32 cellular contexts compared by ENCODE assay signal in genomic region chr13:111548805-111549204, GRCh38.
"Had no signal": no experiment of that assay in that cellular context is flagged by ENCODE, and none has a peak within 500 bp of the region (broad histone marks: within the 10 kb centered on the region; RNA-seq: fewer than 3 reads in every experiment).

No MANE protein-coding gene starts in this region.

- H3K4me1 Mint-ChIP-seq: activated B cell treated with CpG ODN at 0.5 μM for 24 hours; activated T-helper 17 cell treated with anti-CD3 and anti-CD28 coated beads, Interleukin-2, amount 50 U/mL, for 72 hours; central memory CD8-positive, alpha-beta T cell had no signal

- H3K27ac Mint-ChIP-seq: activated B cell treated with CpG ODN at 0.5 μM for 24 hours; activated CD8-positive, alpha-beta T cell treated with anti-CD3 and anti-CD28 coated beads for 36 hours; activated naive CD8-positive, alpha-beta T cell; activated T-helper 17 cell treated with anti-CD3 and anti-CD28 coated beads, Interleukin-2, amount 50 U/mL, for 72 hours; T-helper 17 cell; T-helper 2 cell treated with Interferon-gamma antibody and Interleukin-4, amounts not matched to agents 5 μg/mL and 100 μg/mL, for 36 hours had no signal

- H3K27me3 Mint-ChIP-seq: activated B cell treated with CpG ODN at 0.5 μM for 24 hours had no signal

- H3K27me3 ChIP-seq: brain microvascular endothelial cell, esophagus squamous epithelium had no signal

- H3K4me3 ChIP-seq: esophagus squamous epithelium, gastroesophageal sphincter had no signal

- H3K27ac ChIP-seq: brain microvascular endothelial cell, epithelial cell of prostate, esophagus squamous epithelium, gastroesophageal sphincter, WERI-Rb-1 had no signal

- H3K36me3 ChIP-seq: brain microvascular endothelial cell, esophagus squamous epithelium, gastroesophageal sphincter, WERI-Rb-1 had no signal

- FAIRE-seq: astrocyte, bronchial epithelial cell, colon, endometrium, endothelial cell of umbilical vein had no signal

- H3K36me3 Mint-ChIP-seq: activated naive CD8-positive, alpha-beta T cell had no signal

- DNase-seq: activated B cell treated with CpG ODN at 0.5 μM for 24 hours; activated CD4-positive, alpha-beta T cell treated with anti-CD3 and anti-CD28 coated beads for 48 hours; activated CD4-positive, alpha-beta T cell treated with anti-CD3 and anti-CD28 coated beads, Interleukin-2, amount 50 U/mL, for 1 hour; activated CD4-positive, alpha-beta T cell treated with anti-CD3 and anti-CD28 coated beads, Interleukin-2, amount 50 U/mL, for 48 hours; activated CD8-positive, alpha-beta memory T cell treated with anti-CD3 and anti-CD28 coated beads for 24 hours; activated CD8-positive, alpha-beta T cell treated with anti-CD3 and anti-CD28 coated beads for 36 hours; activated effector memory CD4-positive, alpha-beta T cell treated with Interleukin-2 at 50 U/mL for 16 hours; activated gamma-delta T cell treated with Interleukin-2 at 50 U/mL for 16 hours; activated naive CD4-positive, alpha-beta T cell treated with anti-CD3 and anti-CD28 coated beads, Interleukin-2, amount 50 U/mL, for 16 hours; activated naive CD4-positive, alpha-beta T cell treated with Interleukin-2 at 50 U/mL for 16 hours; activated T-cell treated with anti-CD3 and anti-CD28 coated beads, Interleukin-2, amount 50 U/mL, for 4 hours; amniotic stem cell; anterior cingulate cortex; brain microvascular endothelial cell; effector CD8-positive, alpha-beta T cell; esophagus squamous epithelium; foreskin melanocyte; T-helper 1 cell; T-helper 17 cell; T1000; WERI-Rb-1 had no signal

- H3K4me1 ChIP-seq: esophagus squamous epithelium, gastroesophageal sphincter had no signal

- H3K9me3 Mint-ChIP-seq: activated CD8-positive, alpha-beta T cell treated with anti-CD3 and anti-CD28 coated beads for 36 hours; activated T-cell treated with anti-CD3 and anti-CD28 coated beads, Interleukin-2, amount 50 U/mL, for 4 hours; central memory CD8-positive, alpha-beta T cell had no signal

- H3K4me3 Mint-ChIP-seq: activated B cell treated with CpG ODN at 0.5 μM for 24 hours; activated CD8-positive, alpha-beta T cell treated with anti-CD3 and anti-CD28 coated beads for 36 hours; activated naive CD8-positive, alpha-beta T cell; activated T-cell treated with anti-CD3 and anti-CD28 coated beads, Interleukin-2, amount 50 U/mL, for 4 hours; activated T-helper 17 cell treated with anti-CD3 and anti-CD28 coated beads, Interleukin-2, amount 50 U/mL, for 72 hours; central memory CD8-positive, alpha-beta T cell; T-helper 17 cell; T-helper 2 cell treated with Interferon-gamma antibody and Interleukin-4, amounts not matched to agents 5 μg/mL and 100 μg/mL, for 36 hours had no signal
